30 cellular contexts compared by ENCODE assay signal in the genomic region with DNA sequence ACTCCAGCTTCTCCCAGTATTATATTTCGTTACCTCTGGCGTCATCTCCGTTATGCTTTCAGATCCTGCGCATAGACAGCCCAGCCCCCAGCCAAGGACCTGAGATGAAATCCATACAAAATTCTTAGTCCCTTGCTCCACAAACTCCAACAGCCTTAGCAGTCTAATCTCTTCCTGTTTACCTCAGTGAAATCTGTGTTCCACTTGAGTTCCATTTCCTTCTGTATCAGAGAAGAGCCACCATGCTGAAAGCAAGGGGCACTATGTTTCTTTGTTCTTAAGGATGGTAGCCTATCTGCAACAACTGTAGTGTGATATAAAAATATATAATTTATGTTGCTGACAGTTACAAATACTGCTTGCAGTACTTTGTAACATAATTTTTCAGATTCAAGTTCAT. TPM values are rescaled to one million over a fixed set of nuclear protein-coding genes. Genes with fewer than 3 reads are reported as not detected.
DNase-seq lines count a peak whose midpoint lies in the region; ATAC-seq and TF ChIP-seq lines count a peak whose summit lies in the region.
"Had no signal": no experiment of that assay in that cellular context is flagged by ENCODE, and none has a peak within 500 bp of the region (broad histone marks: within the 10 kb centered on the region; RNA-seq: fewer than 3 reads in every experiment).

No MANE protein-coding gene starts in this region.

- WGBS in suprapubic skin: 96% methylated on average over 4 of the region's 4 CpGs
- 89 to 95% methylated on average over 4 of the region's 4 CpGs for WGBS in upper lobe of left lung, 2 donors

- no peaks in the 10 kb centered on the region for H3K9me2 ChIP-seq in Karpas-422 (replicated peaks; ENCODE audit: insufficient read depth, low read length)

- no peaks in the 10 kb centered on the region for H3K27me3 ChIP-seq in Karpas-422 (ENCODE audit: low read length)
- H3K27me3 ChIP-seq in suprapubic skin: no peaks in the 10 kb centered on the region
- H3K27me3 ChIP-seq in upper lobe of left lung: no peaks in the 10 kb centered on the region
- H3K27me3 ChIP-seq: body of pancreas, dorsolateral prefrontal cortex had no signal

- H3K4me3 ChIP-seq in Karpas-422 (ENCODE audit: low read length) (no peak overlapping the region), suprapubic skin (no peak overlapping the region), upper lobe of left lung (no peak overlapping the region)
- H3K4me3 ChIP-seq: body of pancreas, dorsolateral prefrontal cortex had no signal

- H2AFZ ChIP-seq in Karpas-422 (ENCODE audit: low read length): no peak overlapping the region

- H3K79me2 ChIP-seq in Karpas-422 (ENCODE audit: low read length): peaks cover 100% of the 10 kb centered on the region

- H3K36me3 Mint-ChIP-seq in activated naive CD8-positive, alpha-beta T cell treated with anti-CD3 and anti-CD28 coated beads, Interleukin-2, amount 10 ng/mL, durations not matched to agents 7 days and 5 days: peaks cover 62% of the 10 kb centered on the region
- peaks cover 52% of the 10 kb centered on the region for H3K36me3 Mint-ChIP-seq in activated naive CD8-positive, alpha-beta T cell treated with anti-CD3 and anti-CD28 coated beads, Interleukin-2, amount 50 U/mL, for 24 hours (ENCODE audit: low read depth)
- peaks cover 45% of the 10 kb centered on the region for H3K36me3 Mint-ChIP-seq in memory B cell

- H3K9me3 ChIP-seq in Karpas-422 (ENCODE audit: low read length) (no peaks in the 10 kb centered on the region), suprapubic skin (no peaks in the 10 kb centered on the region), upper lobe of left lung (no peaks in the 10 kb centered on the region)
- H3K9me3 ChIP-seq: body of pancreas had no signal

- TF ChIP-seq POLR2A in suprapubic skin (IDR thresholded peaks at IDR 0.05): no peak
- TF ChIP-seq POLR2A in upper lobe of left lung (IDR thresholded peaks at IDR 0.05): no peak

- H3K27ac ChIP-seq in Karpas-422 (ENCODE audit: low read length): no peak overlapping the region
- no peak overlapping the region for H3K27ac ChIP-seq in suprapubic skin
- H3K27ac ChIP-seq in upper lobe of left lung: no peak overlapping the region
- H3K27ac ChIP-seq: body of pancreas had no signal

- H3K4me1 ChIP-seq in Karpas-422 (ENCODE audit: low read length): peaks cover 69% of the 10 kb centered on the region
- H3K4me1 ChIP-seq in suprapubic skin: peaks cover 18% of the 10 kb centered on the region
- peaks cover 8 to 53% (median 35%) of the 10 kb centered on the region in 4 donors for H3K4me1 ChIP-seq in upper lobe of left lung

- DNase-seq in activated naive CD8-positive, alpha-beta T cell treated with anti-CD3 and anti-CD28 coated beads, Interleukin-2, amount 10 ng/mL, durations not matched to agents 7 days and 5 days: no peak
- no peak for DNase-seq in activated naive CD8-positive, alpha-beta T cell treated with anti-CD3 and anti-CD28 coated beads, Interleukin-2, amount 50 U/mL, for 24 hours
- DNase-seq in Karpas-422: no peak
- DNase-seq in memory B cell (ENCODE audit: low spot score in 2 of 2): no peak
- DNase-seq in suprapubic skin (ENCODE audit: low spot score in 2 of 2): no peak
- DNase-seq in upper lobe of left lung: no peak
- no peak for DNase-seq in cerebellar nuclear complex (lab: John Stamatoyannopoulos, UW)
- no peak for DNase-seq in amniotic stem cell (lab: John Stamatoyannopoulos, UW)
- DNase-seq: activated CD8-positive, alpha-beta T cell treated with anti-CD3 and anti-CD28 coated beads, Interleukin-2, amount 10 ng/mL, durations not matched to agents 7 days and 5 days; activated effector memory CD4-positive, alpha-beta T cell treated with anti-CD3 and anti-CD28 coated beads, Interleukin-2, amount 50 U/mL, for 16 hours; activated T-cell treated with anti-CD3 and anti-CD28 coated beads for 4 hours; body of pancreas; DMS53; dorsolateral prefrontal cortex; foreskin melanocyte; HCEC 1CT; Kasumi-1; kidney; MV-4-11; NCI-H1436 treated with DMSO at 0.1 percent for 48 hours; NCI-H446; NCI-H82; stimulated activated CD4-positive, alpha-beta T cell treated with anti-CD3 and anti-CD28 coated beads, Interleukin-15, amount 100 ng/mL, for 24 hours; stimulated activated CD4-positive, alpha-beta T cell treated with anti-CD3 and anti-CD28 coated beads, Interleukin-4, amount 100 ng/mL, for 4 hours; substantia nigra had no signal

- H4K20me1 ChIP-seq in Karpas-422 (ENCODE audit: insufficient read depth, low read depth, low read length): peaks cover 31% of the 10 kb centered on the region; the same call in 1 of the 2 replicates

- peaks cover 40% of the 10 kb centered on the region for H3K4me1 Mint-ChIP-seq in activated naive CD8-positive, alpha-beta T cell treated with anti-CD3 and anti-CD28 coated beads, Interleukin-2, amount 10 ng/mL, durations not matched to agents 7 days and 5 days
- H3K4me1 Mint-ChIP-seq in activated naive CD8-positive, alpha-beta T cell treated with anti-CD3 and anti-CD28 coated beads, Interleukin-2, amount 50 U/mL, for 24 hours: peaks cover 74% of the 10 kb centered on the region
- H3K4me1 Mint-ChIP-seq in memory B cell: peaks cover 51% of the 10 kb centered on the region

- H3K36me3 ChIP-seq in Karpas-422 (ENCODE audit: insufficient read depth, low read length) (peaks cover 37% of the 10 kb centered on the region), suprapubic skin (peaks cover 4% of the 10 kb centered on the region), upper lobe of left lung (no peaks in the 10 kb centered on the region)

- POLR2A ChIA-PET in activated naive CD8-positive, alpha-beta T cell treated with anti-CD3 and anti-CD28 coated beads, Interleukin-2, amount 10 ng/mL, durations not matched to agents 7 days and 5 days (lab: Charles Lee): no interaction called here

- H3K4me2 ChIP-seq in Karpas-422 (ENCODE audit: low read depth, low read length, poor library complexity, severe bottlenecking): peak overlapping the region; percentile 7

- H3K9ac ChIP-seq in Karpas-422 (ENCODE audit: low read length): no peak overlapping the region

- H3K27ac Mint-ChIP-seq in activated naive CD8-positive, alpha-beta T cell treated with anti-CD3 and anti-CD28 coated beads, Interleukin-2, amount 10 ng/mL, durations not matched to agents 7 days and 5 days: peak overlapping the region; percentile 7
- H3K27ac Mint-ChIP-seq in activated naive CD8-positive, alpha-beta T cell treated with anti-CD3 and anti-CD28 coated beads, Interleukin-2, amount 50 U/mL, for 24 hours: no peak overlapping the region
- H3K27ac Mint-ChIP-seq in memory B cell: peak overlapping the region; percentile 49
- H3K27ac Mint-ChIP-seq: activated CD8-positive, alpha-beta T cell treated with anti-CD3 and anti-CD28 coated beads, Interleukin-2, amount 10 ng/mL, durations not matched to agents 7 days and 5 days; mesothelial cell of epicardium; T-helper 2 cell treated with Interferon-gamma antibody and Interleukin-4, amounts not matched to agents 5 μg/mL and 100 μg/mL, for 36 hours; type B pancreatic cell had no signal

- ATAC-seq in activated naive CD8-positive, alpha-beta T cell treated with anti-CD3 and anti-CD28 coated beads, Interleukin-2, amount 10 ng/mL, durations not matched to agents 7 days and 5 days (ENCODE audit: low read depth): no peak
- ATAC-seq in activated naive CD8-positive, alpha-beta T cell treated with anti-CD3 and anti-CD28 coated beads, Interleukin-2, amount 50 U/mL, for 24 hours: no peak
- ATAC-seq in memory B cell (ENCODE audit: low read depth): peak; percentile 37
- no peak for ATAC-seq in upper lobe of left lung (ENCODE audit: low FRiP score in 2 of 2)
- ATAC-seq: activated CD8-positive, alpha-beta T cell treated with anti-CD3 and anti-CD28 coated beads, Interleukin-2, amount 10 ng/mL, durations not matched to agents 7 days and 5 days; body of pancreas; HepG2 had no signal

- TF ChIP-seq EP300 in suprapubic skin (IDR thresholded peaks at IDR 0.05) (no peak), upper lobe of left lung (IDR thresholded peaks at IDR 0.05) (no peak)

- H3K4me3 Mint-ChIP-seq in activated naive CD8-positive, alpha-beta T cell treated with anti-CD3 and anti-CD28 coated beads, Interleukin-2, amount 10 ng/mL, durations not matched to agents 7 days and 5 days: no peak overlapping the region
- no peak overlapping the region for H3K4me3 Mint-ChIP-seq in activated naive CD8-positive, alpha-beta T cell treated with anti-CD3 and anti-CD28 coated beads, Interleukin-2, amount 50 U/mL, for 24 hours
- peak overlapping the region; percentile 11 for H3K4me3 Mint-ChIP-seq in memory B cell
- H3K4me3 Mint-ChIP-seq: activated CD8-positive, alpha-beta T cell treated with anti-CD3 and anti-CD28 coated beads, Interleukin-2, amount 10 ng/mL, durations not matched to agents 7 days and 5 days; mesothelial cell of epicardium; T-helper 2 cell treated with Interferon-gamma antibody and Interleukin-4, amounts not matched to agents 5 μg/mL and 100 μg/mL, for 36 hours; type B pancreatic cell had no signal

- no peaks in the 10 kb centered on the region for H3K27me3 Mint-ChIP-seq in activated naive CD8-positive, alpha-beta T cell treated with anti-CD3 and anti-CD28 coated beads, Interleukin-2, amount 10 ng/mL, durations not matched to agents 7 days and 5 days
- no peaks in the 10 kb centered on the region for H3K27me3 Mint-ChIP-seq in activated naive CD8-positive, alpha-beta T cell treated with anti-CD3 and anti-CD28 coated beads, Interleukin-2, amount 50 U/mL, for 24 hours
- H3K27me3 Mint-ChIP-seq in memory B cell: no peaks in the 10 kb centered on the region
- H3K27me3 Mint-ChIP-seq: type B pancreatic cell had no signal

- H3K9me3 Mint-ChIP-seq in activated naive CD8-positive, alpha-beta T cell treated with anti-CD3 and anti-CD28 coated beads, Interleukin-2, amount 10 ng/mL, durations not matched to agents 7 days and 5 days: peaks cover 5% of the 10 kb centered on the region
- peaks cover 5% of the 10 kb centered on the region for H3K9me3 Mint-ChIP-seq in activated naive CD8-positive, alpha-beta T cell treated with anti-CD3 and anti-CD28 coated beads, Interleukin-2, amount 50 U/mL, for 24 hours
- H3K9me3 Mint-ChIP-seq in memory B cell: no peaks in the 10 kb centered on the region
- H3K9me3 Mint-ChIP-seq: T-helper 2 cell treated with Interferon-gamma antibody and Interleukin-4, amounts not matched to agents 5 μg/mL and 100 μg/mL, for 36 hours had no signal

- no peak for TF ChIP-seq CTCF in suprapubic skin (IDR thresholded peaks at IDR 0.05)
- no peak for TF ChIP-seq CTCF in upper lobe of left lung (IDR thresholded peaks at IDR 0.05)

RNA-seq across cellular contexts. Expression of gene PTEN, which starts 59.8 kb away (rescaled TPM):
- 10 to 100 TPM; 81.9 to 97.1 TPM for total RNA-seq in activated naive CD8-positive, alpha-beta T cell treated with anti-CD3 and anti-CD28 coated beads, Interleukin-2, amount 10 ng/mL, durations not matched to agents 7 days and 5 days
- 161 and 281 TPM in 2 replicates for total RNA-seq in Karpas-422 (2014; rRNA removed; shearing (Covaris generic); ENCODE audit: low replicate concordance)
- total RNA-seq in suprapubic skin (100 to 1,000 TPM in 2 of 4 donors, 10 to 100 TPM in 2; 69.1 to 141 (median 91.8) TPM), upper lobe of left lung (100 to 1,000 TPM in 3 of 6 donors, 10 to 100 TPM in 3; 63.3 to 177 (median 99.0) TPM)

RNA-seq across cellular contexts. Expression of gene KLLN, which starts 59.9 kb away (rescaled TPM):
- under 1 TPM; 0.69 to 0.71 TPM for total RNA-seq in activated naive CD8-positive, alpha-beta T cell treated with anti-CD3 and anti-CD28 coated beads, Interleukin-2, amount 10 ng/mL, durations not matched to agents 7 days and 5 days
- total RNA-seq in Karpas-422 (2014; rRNA removed; shearing (Covaris generic); ENCODE audit: low replicate concordance): 1.1 and 2.0 TPM in 2 replicates
- total RNA-seq in suprapubic skin: under 1 TPM in 3 of 4 donors, not detected in 1; 0.24 to 0.85 (median 0.34) TPM
- total RNA-seq in upper lobe of left lung: under 1 TPM in 4 of 6 donors, not detected in 2; 0.20 to 0.54 (median 0.44) TPM
- total RNA-seq: RPMI7951 had no signal
